ENCODE assay signal across 1 cellular context in genomic region chr17:43559161-43559816, GRCh38.
TF ChIP-seq lines count a peak whose summit lies in the region.

No MANE protein-coding gene starts in this region.

TF ChIP-seq in HepG2, 621 proteins besides CTCF, POLR2A, EP300 and RAD21 (continued from another document and continues in another):
- no peak for TF ChIP-seq ZNF235 (CRISPR knock-in tag; IDR thresholded peaks at IDR 0.05; ENCODE audit: borderline replicate concordance)
- peak; percentile 78; the same call in 1 of the 2 replicates for TF ChIP-seq CEBPB (IDR thresholded peaks at IDR 0.05; ENCODE audit: borderline replicate concordance, low read depth, low read length)
- TF ChIP-seq SNAPC2 (CRISPR knock-in tag; IDR thresholded peaks at IDR 0.05), result peak; percentile 82; the same call in 1 of the 2 replicates
- peak; percentile 82 for TF ChIP-seq PAXIP1 (CRISPR knock-in tag; conservative IDR thresholded peaks at IDR 0.05)
- TF ChIP-seq ZSCAN22 (CRISPR knock-in tag; IDR thresholded peaks at IDR 0.05), result no peak
- TF ChIP-seq MZF1 (CRISPR knock-in tag; IDR thresholded peaks at IDR 0.05; ENCODE audit: borderline replicate concordance), result no peak
- peak; percentile 30; the same call in 1 of the 2 replicates for TF ChIP-seq ARID4A (CRISPR knock-in tag; IDR thresholded peaks at IDR 0.05; ENCODE audit: borderline replicate concordance)
- TF ChIP-seq JUND (CRISPR knock-in tag; IDR thresholded peaks at IDR 0.05), result no peak
- peak; percentile 58 for TF ChIP-seq PITX1 (CRISPR knock-in tag; IDR thresholded peaks at IDR 0.05)
- TF ChIP-seq ZFYVE20 (CRISPR knock-in tag; IDR thresholded peaks at IDR 0.05; ENCODE audit: borderline replicate concordance, low read depth), result no peak
- TF ChIP-seq KDM2A (CRISPR knock-in tag; IDR thresholded peaks at IDR 0.05; ENCODE audit: borderline replicate concordance, low read depth), result peak; percentile 47; the same call in 1 of the 2 replicates
- TF ChIP-seq FOXO4 (CRISPR knock-in tag; conservative IDR thresholded peaks at IDR 0.05), result no peak
- TF ChIP-seq KLF6 (CRISPR knock-in tag; IDR thresholded peaks at IDR 0.05), result no peak; the same call in 1 of the 2 replicates
- TF ChIP-seq ZNF441 (CRISPR knock-in tag; IDR thresholded peaks at IDR 0.05; ENCODE audit: borderline replicate concordance), result peak; percentile 68; the same call in 1 of the 2 replicates
- TF ChIP-seq ZBTB14 (CRISPR knock-in tag; IDR thresholded peaks at IDR 0.05), result no peak
- TF ChIP-seq ZNF281 (CRISPR knock-in tag; IDR thresholded peaks at IDR 0.05; ENCODE audit: borderline replicate concordance), result no peak
- no peak for TF ChIP-seq E2F1 (CRISPR knock-in tag; IDR thresholded peaks at IDR 0.05)
- TF ChIP-seq ZNF280D (CRISPR knock-in tag; IDR thresholded peaks at IDR 0.05), result no peak
- TF ChIP-seq ZNF678 (CRISPR knock-in tag; IDR thresholded peaks at IDR 0.05), result no peak
- TF ChIP-seq MED1 (CRISPR knock-in tag; IDR thresholded peaks at IDR 0.05), result peak; percentile 72
- no peak for TF ChIP-seq ZSCAN9 (CRISPR knock-in tag; IDR thresholded peaks at IDR 0.05; ENCODE audit: borderline replicate concordance)
- TF ChIP-seq ESRRA (CRISPR knock-in tag; IDR thresholded peaks at IDR 0.05; ENCODE audit: low read depth), result no peak; the same call in 1 of the 2 replicates
- TF ChIP-seq ZNF549 (CRISPR knock-in tag; IDR thresholded peaks at IDR 0.05), result no peak
- peak; percentile 28 for TF ChIP-seq ZNF335 (CRISPR knock-in tag; IDR thresholded peaks at IDR 0.05)
- TF ChIP-seq CBFB (CRISPR knock-in tag; IDR thresholded peaks at IDR 0.05), result no peak
- TF ChIP-seq ZNF24 (IDR thresholded peaks at IDR 0.05), result no peak
- no peak for TF ChIP-seq CHCHD3 (CRISPR knock-in tag; IDR thresholded peaks at IDR 0.05)
- TF ChIP-seq DRAP1 (CRISPR knock-in tag; IDR thresholded peaks at IDR 0.05), result peak; percentile 32; the same call in 1 of the 2 replicates
- no peak for TF ChIP-seq ASH2L (IDR thresholded peaks at IDR 0.05; ENCODE audit: insufficient read length, low read depth, low read length)
- TF ChIP-seq KDM5A (IDR thresholded peaks at IDR 0.05; ENCODE audit: borderline replicate concordance, low read length), result no peak
- TF ChIP-seq DZIP1 (CRISPR knock-in tag; IDR thresholded peaks at IDR 0.05), result no peak
- peak; percentile 64; the same call in 1 of the 2 replicates for TF ChIP-seq BCL6 (CRISPR knock-in tag; IDR thresholded peaks at IDR 0.05)
- no peak for TF ChIP-seq SIN3B (IDR thresholded peaks at IDR 0.05; ENCODE audit: low read length)
- 0 out of 2 replicates have a peak, but pooled peaks have one; percentile 37 for TF ChIP-seq HBP1 (CRISPR knock-in tag; IDR thresholded peaks at IDR 0.05; ENCODE audit: low read depth)
- TF ChIP-seq BHLHE40 (IDR thresholded peaks at IDR 0.05; ENCODE audit: low read length), result 0 out of 2 replicates have a peak, but pooled peaks have one; percentile 8
